In the genomic region with DNA sequence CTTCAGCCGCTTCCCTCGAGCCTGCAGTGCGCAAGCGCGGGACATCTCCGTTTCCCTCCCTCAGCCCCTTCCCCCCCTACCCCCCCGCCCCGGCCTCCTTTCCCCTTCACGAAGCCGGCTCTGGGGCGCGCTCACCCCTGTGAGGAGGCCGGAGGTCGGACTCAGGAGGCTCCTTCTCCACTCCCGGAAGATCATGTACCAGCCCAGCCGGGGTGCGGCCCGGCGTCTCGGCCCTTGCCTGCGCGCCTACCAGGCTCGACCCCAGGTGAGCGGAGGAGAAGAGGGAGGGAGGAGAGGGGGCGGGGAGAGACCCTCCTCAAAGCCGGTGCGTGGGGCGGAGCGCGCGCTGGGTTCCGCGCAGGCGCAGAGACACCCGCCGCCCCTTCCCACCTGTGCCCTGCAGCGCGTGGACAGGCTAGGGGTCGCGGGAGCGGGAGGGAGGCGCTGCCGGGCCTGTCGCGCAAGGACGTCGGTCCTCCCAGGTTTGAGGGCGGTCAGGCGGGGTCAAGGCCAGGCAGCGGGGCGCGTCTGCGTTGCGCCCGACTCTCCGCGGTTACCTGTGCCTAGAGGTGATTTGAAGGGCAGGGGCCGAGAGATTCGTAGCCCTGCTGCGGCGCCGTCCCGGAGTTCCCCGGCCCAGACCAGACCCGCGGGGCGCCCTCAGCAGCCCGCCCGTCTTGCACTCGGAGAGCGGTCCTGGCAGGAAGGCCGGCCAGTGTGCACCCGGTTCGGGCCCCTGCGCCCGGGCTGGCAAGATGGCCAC, we compare ENCODE assay signal across 8 cellular contexts. TPM values are rescaled to one million over a fixed set of nuclear protein-coding genes. Genes with fewer than 3 reads are reported as not detected.
DNase-seq lines count a peak whose midpoint lies in the region; ATAC-seq and TF ChIP-seq lines count a peak whose summit lies in the region.

A gene with protein sequence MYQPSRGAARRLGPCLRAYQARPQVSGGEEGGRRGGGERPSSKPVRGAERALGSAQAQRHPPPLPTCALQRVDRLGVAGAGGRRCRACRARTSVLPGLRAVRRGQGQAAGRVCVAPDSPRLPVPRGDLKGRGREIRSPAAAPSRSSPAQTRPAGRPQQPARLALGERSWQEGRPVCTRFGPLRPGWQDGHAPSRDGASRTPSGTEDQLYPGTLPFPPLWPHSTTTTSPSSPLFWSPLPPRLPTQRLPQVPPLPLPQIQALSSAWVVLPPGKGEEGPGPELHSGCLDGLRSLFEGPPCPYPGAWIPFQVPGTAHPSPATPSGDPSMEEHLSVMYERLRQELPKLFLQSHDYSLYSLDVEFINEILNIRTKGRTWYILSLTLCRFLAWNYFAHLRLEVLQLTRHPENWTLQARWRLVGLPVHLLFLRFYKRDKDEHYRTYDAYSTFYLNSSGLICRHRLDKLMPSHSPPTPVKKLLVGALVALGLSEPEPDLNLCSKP (plus strand): TSS at position 95 of the 763 bp plus-strand sequence. CDS start 99 bp downstream, at position 194.

- intact Hi-C loops in activated CD4-positive, alpha-beta T cell treated with anti-CD3 and anti-CD28 coated beads for 36 hours (cut with DNase I, micrococcal nuclease) = loop anchor here (1.0 to 2.0 kb wide), 12 partner anchors 21 to 511 kb away; partner anchors contain the start of genes MRPS18B (in 2 of the 2), PPP1R10 (in 2 of the 2), ABCF1 (in 1 of the 2) and ATAT1 (in 1 of the 2)

- H3K27ac ChIP-seq in layer of hippocampus (ENCODE audit: low read depth, low read length) = peak within 1 kb of the TSS; percentile 96

- CTCF ChIA-PET in activated CD4-positive, alpha-beta T cell treated with anti-CD3 and anti-CD28 coated beads for 36 hours (lab: Charles Lee) = interaction anchor here (0.7 to 1.6 kb wide), 6 partner anchors 11 to 110 kb away, joined by 3 to 8 read pairs (median 4); partner anchors contain the start of gene DHX16

- TF ChIP-seq CTCF in AG09319 (IDR thresholded peaks at IDR 0.05; ENCODE audit: low read depth, low read length) = no peak
- no peak for TF ChIP-seq CTCF in chondrocyte (IDR thresholded peaks at IDR 0.05)

- peak; percentile 71 for ATAC-seq in HG03432 (IDR thresholded peaks at IDR 0.05; ENCODE audit: unreplicated experiment)
- peak; percentile 70 for ATAC-seq in activated CD4-positive, alpha-beta T cell treated with anti-CD3 and anti-CD28 coated beads for 36 hours

- peak; percentile 74 for DNase-seq in AG09319 (ENCODE audit: extremely low read depth, low read depth)
- DNase-seq in NCI-H510A (lab: John Stamatoyannopoulos, UW) = peak; percentile 86
- DNase-seq in activated CD4-positive, alpha-beta T cell treated with anti-CD3 and anti-CD28 coated beads for 36 hours = peak; percentile 88
- DNase-seq in chondrocyte (ENCODE audit: low spot score) = peak; percentile 97
- DNase-seq in stimulated activated CD4-positive, alpha-beta T cell treated with anti-CD3 and anti-CD28 coated beads, Interleukin-1b, Interleukin-23, amount 100 ng/mL, for 48 hours = peak; percentile 94

- no peaks in the 10 kb centered on the region for H3K9me3 Mint-ChIP-seq in activated CD4-positive, alpha-beta T cell treated with anti-CD3 and anti-CD28 coated beads for 36 hours (ENCODE audit: low read depth)
- no peaks in the 10 kb centered on the region for H3K9me3 Mint-ChIP-seq in chondrocyte (ENCODE audit: low read depth)

- POLR2A ChIA-PET in activated CD4-positive, alpha-beta T cell treated with anti-CD3 and anti-CD28 coated beads for 36 hours (lab: Charles Lee) = interaction anchor here (0.6 to 1.2 kb wide), 2 partner anchors 32 kb away, joined by 3 to 17 read pairs; no protein-coding TSS in a partner anchor

- peaks cover 20% of the 10 kb centered on the region for H3K36me3 Mint-ChIP-seq in activated CD4-positive, alpha-beta T cell treated with anti-CD3 and anti-CD28 coated beads for 36 hours (ENCODE audit: low read depth)
- H3K36me3 Mint-ChIP-seq in chondrocyte (ENCODE audit: low read depth) = peaks cover 12% of the 10 kb centered on the region

- H3K27me3 ChIP-seq in layer of hippocampus (ENCODE audit: control insufficient read depth, insufficient read depth, low read length) = no peaks in the 10 kb centered on the region

- H3K4me1 Mint-ChIP-seq in activated CD4-positive, alpha-beta T cell treated with anti-CD3 and anti-CD28 coated beads for 36 hours = peaks cover 20% of the 10 kb centered on the region
- H3K4me1 Mint-ChIP-seq in chondrocyte (ENCODE audit: low read depth) = peaks cover 17% of the 10 kb centered on the region

- H3K27ac Mint-ChIP-seq in activated CD4-positive, alpha-beta T cell treated with anti-CD3 and anti-CD28 coated beads for 36 hours = peak within 1 kb of the TSS; percentile 88
- peak within 1 kb of the TSS; percentile 82 for H3K27ac Mint-ChIP-seq in chondrocyte (ENCODE audit: unreplicated experiment)

- H3K27me3 Mint-ChIP-seq in activated CD4-positive, alpha-beta T cell treated with anti-CD3 and anti-CD28 coated beads for 36 hours = no peaks in the 10 kb centered on the region
- H3K27me3 Mint-ChIP-seq in chondrocyte (ENCODE audit: low read depth) = no peaks in the 10 kb centered on the region

- peak; percentile 53 for TF ChIP-seq POLR2A in GM19099 (IDR thresholded peaks at IDR 0.05; ENCODE audit: extremely low read depth, insufficient read length, low read depth)

- peak within 1 kb of the TSS; percentile 78 for H3K4me3 Mint-ChIP-seq in activated CD4-positive, alpha-beta T cell treated with anti-CD3 and anti-CD28 coated beads for 36 hours
- H3K4me3 Mint-ChIP-seq in chondrocyte (ENCODE audit: unreplicated experiment) = peak within 1 kb of the TSS; percentile 82

RNA-seq across cellular contexts. Expression of the gene that starts here (rescaled TPM):
- total RNA-seq in activated CD4-positive, alpha-beta T cell treated with anti-CD3 and anti-CD28 coated beads for 36 hours = 10 to 100 TPM; 26.5 to 30.8 TPM
- total RNA-seq in chondrocyte = 11.5 to 18.3 TPM (median 13.4 TPM) in 3 replicates

Comparison
In these comparisons a context has a peak if more than half of its experiments do, and no peak if none do; other contexts are left out.
1. Peak in every context shown above with its lines: DNase-seq, ATAC-seq and H3K27ac ChIP-seq.